In the genomic region with DNA sequence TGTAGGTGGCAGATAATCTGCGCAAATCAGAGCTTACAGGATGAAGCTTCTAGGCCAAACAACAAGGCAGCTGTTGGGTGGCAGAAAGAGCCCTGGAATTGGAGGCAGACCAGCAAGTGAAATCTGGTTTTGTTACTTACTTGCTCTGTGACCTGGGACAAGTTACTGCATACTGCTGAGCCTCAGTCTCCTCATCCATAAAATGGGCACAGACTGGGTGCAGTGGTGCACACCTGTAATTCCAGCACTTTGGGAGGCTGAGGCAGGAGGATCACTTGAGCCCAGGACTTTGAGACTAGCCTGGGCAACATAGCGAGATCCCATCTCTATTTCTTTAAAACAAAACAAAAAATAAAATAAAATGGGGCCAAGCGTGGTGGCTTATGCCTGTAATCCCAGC, we compare ENCODE assay signal across 27 cellular contexts. TPM values are rescaled to one million over a fixed set of nuclear protein-coding genes. Genes with fewer than 3 reads are reported as not detected.
"Had no signal": no experiment of that assay in that cellular context is flagged by ENCODE, and none has a peak within 500 bp of the region (broad histone marks: within the 10 kb centered on the region; RNA-seq: fewer than 3 reads in every experiment).

No MANE protein-coding gene starts in this region.

- DNase-seq: activated CD4-positive, alpha-beta memory T cell treated with anti-CD3 and anti-CD28 coated beads for 36 hours; activated CD4-positive, alpha-beta T cell treated with anti-CD3 and anti-CD28 coated beads, Interleukin-2, amount 10 ng/mL, durations not matched to agents 7 days and 5 days; activated CD4-positive, CD25-positive, alpha-beta regulatory T cell; activated CD8-positive, alpha-beta memory T cell treated with anti-CD3 and anti-CD28 coated beads for 24 hours; activated gamma-delta T cell treated with Interleukin-2 at 50 U/mL for 16 hours; activated naive CD4-positive, alpha-beta T cell treated with anti-CD3 and anti-CD28 coated beads, Interleukin-2, amount 50 U/mL, for 16 hours; activated naive CD8-positive, alpha-beta T cell treated with anti-CD3 and anti-CD28 coated beads, Interleukin-2, amount 10 ng/mL, durations not matched to agents 7 days and 5 days; activated T-cell treated with anti-CD3 and anti-CD28 coated beads, Interleukin-2, amount 50 U/mL, for 48 hours; adrenal gland; anterior cingulate cortex; Kasumi-1; KBM-7; NCI-H1105 treated with DMSO at 0.1 percent for 48 hours; NCI-H1436 treated with DMSO at 0.1 percent for 48 hours; NCI-H187; NCI-H2081 treated with DMSO at 0.1 percent for 48 hours; NCI-H2171; NCI-H446 treated with DMSO at 0.1 percent for 48 hours; NCI-H526; PC-3; SHP77 treated with DMSO at 0.1 percent for 48 hours; T-helper 17 cell; T-helper 9 cell had no signal

- H3K27ac ChIP-seq: adrenal gland had no signal

- H3K4me1 Mint-ChIP-seq: activated naive CD8-positive, alpha-beta T cell treated with anti-CD3 and anti-CD28 coated beads, Interleukin-2, amount 10 ng/mL, durations not matched to agents 7 days and 5 days; central memory CD8-positive, alpha-beta T cell; T-helper 17 cell had no signal

- H3K9me3 ChIP-seq: adrenal gland, breast epithelium had no signal

- H3K27ac Mint-ChIP-seq: activated CD4-positive, alpha-beta memory T cell treated with anti-CD3 and anti-CD28 coated beads for 36 hours; activated CD4-positive, alpha-beta T cell treated with anti-CD3 and anti-CD28 coated beads, Interleukin-2, amount 10 ng/mL, durations not matched to agents 7 days and 5 days; activated naive CD8-positive, alpha-beta T cell treated with anti-CD3 and anti-CD28 coated beads, Interleukin-2, amount 10 ng/mL, durations not matched to agents 7 days and 5 days; activated T-helper 2 cell treated with anti-CD3 and anti-CD28 coated beads, Interferon-gamma antibody, Interleukin-2, Interleukin-4, amounts not matched to agents 10 μg/mL and 5 μg/mL and 100 μg/mL, durations not matched to agents 14 hours and 24 hours and 36 hours; T-helper 17 cell had no signal

- H3K27me3 Mint-ChIP-seq: activated CD4-positive, alpha-beta T cell treated with anti-CD3 and anti-CD28 coated beads, Interleukin-2, amount 10 ng/mL, durations not matched to agents 7 days and 5 days had no signal

- ATAC-seq: PC-3, T-helper 17 cell had no signal

- H3K36me3 ChIP-seq: adrenal gland, breast epithelium had no signal

- FAIRE-seq: RCC 7860 had no signal

- H3K36me3 Mint-ChIP-seq: activated CD4-positive, alpha-beta memory T cell treated with anti-CD3 and anti-CD28 coated beads for 36 hours; activated naive CD8-positive, alpha-beta T cell treated with anti-CD3 and anti-CD28 coated beads, Interleukin-2, amount 10 ng/mL, durations not matched to agents 7 days and 5 days had no signal

- H3K4me1 ChIP-seq: adrenal gland, breast epithelium had no signal

- H3K9me3 Mint-ChIP-seq: activated CD4-positive, alpha-beta memory T cell treated with anti-CD3 and anti-CD28 coated beads for 36 hours; activated naive CD8-positive, alpha-beta T cell treated with anti-CD3 and anti-CD28 coated beads, Interleukin-2, amount 10 ng/mL, durations not matched to agents 7 days and 5 days; activated T-helper 2 cell treated with anti-CD3 and anti-CD28 coated beads, Interferon-gamma antibody, Interleukin-2, Interleukin-4, amounts not matched to agents 10 μg/mL and 5 μg/mL and 100 μg/mL, durations not matched to agents 14 hours and 24 hours and 36 hours; central memory CD8-positive, alpha-beta T cell had no signal

- H3K4me3 ChIP-seq: adrenal gland, breast epithelium had no signal

- H3K27me3 ChIP-seq: adrenal gland, breast epithelium had no signal

- H3K4me3 Mint-ChIP-seq: activated CD4-positive, alpha-beta memory T cell treated with anti-CD3 and anti-CD28 coated beads for 36 hours; activated CD4-positive, alpha-beta T cell treated with anti-CD3 and anti-CD28 coated beads, Interleukin-2, amount 10 ng/mL, durations not matched to agents 7 days and 5 days; activated naive CD8-positive, alpha-beta T cell treated with anti-CD3 and anti-CD28 coated beads, Interleukin-2, amount 10 ng/mL, durations not matched to agents 7 days and 5 days; central memory CD8-positive, alpha-beta T cell; T-helper 17 cell had no signal

RNA-seq across cellular contexts. Expression of a gene that starts 37.6 kb away (rescaled TPM):
- total RNA-seq: activated CD4-positive, alpha-beta T cell treated with anti-CD3 and anti-CD28 coated beads, Interleukin-2, amount 10 ng/mL, durations not matched to agents 7 days and 5 days; activated naive CD8-positive, alpha-beta T cell treated with anti-CD3 and anti-CD28 coated beads, Interleukin-2, amount 10 ng/mL, durations not matched to agents 7 days and 5 days; PC-3; T-helper 17 cell had no signal
